Comparison of ENCODE assay signal across 17 cellular contexts in genomic region chr18:58359226-58360019, GRCh38.
DNase-seq lines count a peak whose midpoint lies in the region; ATAC-seq and TF ChIP-seq lines count a peak whose summit lies in the region.
"Had no signal": no experiment of that assay in that cellular context is flagged by ENCODE, and none has a peak within 500 bp of the region (broad histone marks: within the 10 kb centered on the region; RNA-seq: fewer than 3 reads in every experiment).

No MANE protein-coding gene starts in this region.

- WGBS in right cardiac atrium = 91% methylated on average over 4 of the region's 4 CpGs

- ATAC-seq in right cardiac atrium = no peak
- ATAC-seq: naive thymus-derived CD8-positive, alpha-beta T cell had no signal

- H3K4me1 ChIP-seq in right cardiac atrium (ENCODE audit: control insufficient read depth, insufficient read depth, low read length) (peaks cover 2% of the 10 kb centered on the region), right atrium auricular region (peaks cover 0 to 25% of the 10 kb centered on the region in 2 donors)
- H3K4me1 ChIP-seq: spleen had no signal

- H3K36me3 ChIP-seq in right atrium auricular region = no peaks in the 10 kb centered on the region

- H3K27ac ChIP-seq in right cardiac atrium (ENCODE audit: low read length) (peak overlapping the region; percentile 57), right atrium auricular region (no peak overlapping the region)
- H3K27ac ChIP-seq: spleen had no signal

- intact Hi-C loops in right cardiac atrium (cut with DNase I) = no loop called here

- DNase-seq in right cardiac atrium = no peak
- no peak for DNase-seq in right atrium auricular region (ENCODE audit: low spot score)
- DNase-seq in astrocyte of the hippocampus (ENCODE audit: low read depth, low spot score) = peak; percentile 50
- DNase-seq in kidney tubule cell (ENCODE audit: low spot score) = peak; percentile 55
- no peak for DNase-seq in amniotic stem cell (lab: John Stamatoyannopoulos, UW)
- no peak for DNase-seq in inferior parietal cortex (ENCODE audit: extremely low spot score)
- DNase-seq in activated CD4-positive, CD25-positive, alpha-beta regulatory T cell treated with anti-CD3 and anti-CD28 coated beads, Interleukin-2, amount 50 U/mL, for 72 hours = no peak
- DNase-seq in OCI-M2 (lab: John Stamatoyannopoulos, UW; ENCODE audit: unreplicated experiment) = no peak
- DNase-seq: activated naive CD4-positive, alpha-beta T cell treated with anti-CD3 and anti-CD28 coated beads, Interleukin-2, amount 50 U/mL, for 16 hours; C1 segment of cervical spinal cord; erythroblast; MM.1S; naive thymus-derived CD8-positive, alpha-beta T cell; NCI-H1694 treated with DMSO at 0.1 percent for 48 hours; spleen; SW 1271 had no signal

- H3K27me3 ChIP-seq in right cardiac atrium (ENCODE audit: control insufficient read depth, insufficient read depth) (no peaks in the 10 kb centered on the region), right atrium auricular region (no peaks in the 10 kb centered on the region)
- H3K27me3 ChIP-seq: spleen had no signal

- H3K9me3 ChIP-seq in right cardiac atrium (ENCODE audit: control insufficient read depth, low read length) (no peaks in the 10 kb centered on the region), right atrium auricular region (no peaks in the 10 kb centered on the region)
- H3K9me3 ChIP-seq: spleen had no signal

- TF ChIP-seq CTCF in right atrium auricular region (IDR thresholded peaks at IDR 0.05) = no peak

- H3K4me3 ChIP-seq in right cardiac atrium (ENCODE audit: low read length) (no peak overlapping the region), right atrium auricular region (no peak overlapping the region)
- H3K4me3 ChIP-seq: lung, spleen had no signal

Comparison
In these comparisons a context has a peak if more than half of its experiments do, and no peak if none do; other contexts are left out.
1. DNase-seq: peak in astrocyte of the hippocampus (single experiment) and kidney tubule cell (single experiment); none in right cardiac atrium (0 of 3), right atrium auricular region (single experiment), amniotic stem cell (single experiment), inferior parietal cortex (single experiment), activated CD4-positive, CD25-positive, alpha-beta regulatory T cell treated with anti-CD3 and anti-CD28 coated beads, Interleukin-2, amount 50 U/mL, for 72 hours (single experiment) and OCI-M2 (single experiment).